14 cellular contexts compared by ENCODE assay signal in genomic region chr10:33478675-33479125, GRCh38.
"Had no signal": no experiment of that assay in that cellular context is flagged by ENCODE, and none has a peak within 500 bp of the region (broad histone marks: within the 10 kb centered on the region; RNA-seq: fewer than 3 reads in every experiment).

No MANE protein-coding gene starts in this region.

- H3K9me3 Mint-ChIP-seq: activated CD4-positive, alpha-beta T cell treated with anti-CD3 and anti-CD28 coated beads, Interleukin-2, amount 10 ng/mL, durations not matched to agents 24 days and 14 days; activated naive CD4-positive, alpha-beta T cell treated with anti-CD3 and anti-CD28 coated beads, Interleukin-2, amount 10 ng/mL, durations not matched to agents 7 days and 5 days; activated T-helper 17 cell treated with anti-CD3 and anti-CD28 coated beads, Interleukin-2, amount 50 U/mL, for 72 hours; naive thymus-derived CD8-positive, alpha-beta T cell had no signal

- ATAC-seq: activated T-helper 17 cell treated with anti-CD3 and anti-CD28 coated beads, Interleukin-2, amount 50 U/mL, for 72 hours; naive thymus-derived CD8-positive, alpha-beta T cell had no signal

- H3K36me3 ChIP-seq: cardiac muscle cell, esophagus squamous epithelium, right atrium auricular region, uterus had no signal

- H3K4me1 Mint-ChIP-seq: activated B cell treated with CpG ODN at 0.5 μM for 24 hours; activated CD4-positive, alpha-beta T cell treated with anti-CD3 and anti-CD28 coated beads, Interleukin-2, amount 10 ng/mL, durations not matched to agents 24 days and 14 days; activated naive CD4-positive, alpha-beta T cell treated with anti-CD3 and anti-CD28 coated beads, Interleukin-2, amount 10 ng/mL, durations not matched to agents 7 days and 5 days; activated T-helper 17 cell treated with anti-CD3 and anti-CD28 coated beads, Interleukin-2, amount 50 U/mL, for 72 hours; naive thymus-derived CD8-positive, alpha-beta T cell had no signal

- H3K36me3 Mint-ChIP-seq: activated naive CD4-positive, alpha-beta T cell treated with anti-CD3 and anti-CD28 coated beads, Interleukin-2, amount 10 ng/mL, durations not matched to agents 7 days and 5 days; naive thymus-derived CD8-positive, alpha-beta T cell had no signal

- H3K4me1 ChIP-seq: esophagus squamous epithelium, right atrium auricular region, uterus had no signal

- H3K27ac Mint-ChIP-seq: activated B cell treated with CpG ODN at 0.5 μM for 24 hours; activated CD4-positive, alpha-beta T cell treated with anti-CD3 and anti-CD28 coated beads, Interleukin-2, amount 10 ng/mL, durations not matched to agents 24 days and 14 days; activated naive CD4-positive, alpha-beta T cell treated with anti-CD3 and anti-CD28 coated beads, Interleukin-2, amount 10 ng/mL, durations not matched to agents 7 days and 5 days; activated T-helper 17 cell treated with anti-CD3 and anti-CD28 coated beads, Interleukin-2, amount 50 U/mL, for 72 hours; naive thymus-derived CD8-positive, alpha-beta T cell had no signal

- H3K27me3 Mint-ChIP-seq: activated B cell treated with CpG ODN at 0.5 μM for 24 hours; activated naive CD4-positive, alpha-beta T cell treated with anti-CD3 and anti-CD28 coated beads, Interleukin-2, amount 10 ng/mL, durations not matched to agents 7 days and 5 days had no signal

- DNase-seq: activated B cell treated with CpG ODN at 0.5 μM for 24 hours; activated CD4-positive, alpha-beta T cell treated with anti-CD3 and anti-CD28 coated beads, Interleukin-2, amount 10 ng/mL, durations not matched to agents 24 days and 14 days; activated naive CD4-positive, alpha-beta T cell treated with anti-CD3 and anti-CD28 coated beads, Interleukin-2, amount 10 ng/mL, durations not matched to agents 7 days and 5 days; esophagus squamous epithelium; foreskin fibroblast; glutamatergic neuron; left colon; naive thymus-derived CD8-positive, alpha-beta T cell; posterior cingulate gyrus; uterus had no signal

- H3K9me3 ChIP-seq: esophagus squamous epithelium, right atrium auricular region, uterus had no signal

- H3K4me3 ChIP-seq: cardiac muscle cell, esophagus squamous epithelium, right atrium auricular region, skin epidermis, uterus had no signal

- H3K4me3 Mint-ChIP-seq: activated B cell treated with CpG ODN at 0.5 μM for 24 hours; activated CD4-positive, alpha-beta T cell treated with anti-CD3 and anti-CD28 coated beads, Interleukin-2, amount 10 ng/mL, durations not matched to agents 24 days and 14 days; activated naive CD4-positive, alpha-beta T cell treated with anti-CD3 and anti-CD28 coated beads, Interleukin-2, amount 10 ng/mL, durations not matched to agents 7 days and 5 days; activated T-helper 17 cell treated with anti-CD3 and anti-CD28 coated beads, Interleukin-2, amount 50 U/mL, for 72 hours; naive thymus-derived CD8-positive, alpha-beta T cell had no signal
